In the genomic region with DNA sequence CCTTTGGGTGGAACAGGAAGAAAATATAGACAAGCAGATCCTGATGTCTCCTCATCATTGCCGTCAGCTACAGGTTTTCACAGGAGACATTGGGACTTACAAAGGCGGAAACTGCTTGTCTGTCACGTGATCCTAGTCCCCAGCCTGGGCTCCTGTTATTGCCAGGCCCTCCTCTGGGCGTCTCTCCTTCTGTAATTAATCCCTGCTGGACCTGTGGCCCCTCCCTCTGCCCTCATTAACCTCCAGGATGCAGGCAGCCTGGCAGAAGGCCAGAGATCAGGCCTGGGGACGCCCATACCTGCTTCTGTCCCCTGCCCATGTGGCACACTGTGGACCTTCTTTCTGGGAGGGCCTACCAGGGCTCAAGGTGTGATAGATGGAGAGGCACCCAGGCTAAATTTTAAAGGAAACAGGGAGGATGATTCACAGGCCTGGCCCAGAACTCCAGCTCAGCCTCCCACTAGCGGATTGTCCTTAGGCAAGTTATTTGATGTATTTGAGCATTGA, we compare ENCODE assay signal across 9 cellular contexts. TPM values are rescaled to one million over a fixed set of nuclear protein-coding genes. Genes with fewer than 3 reads are reported as not detected.
DNase-seq lines count a peak whose midpoint lies in the region; ATAC-seq and TF ChIP-seq lines count a peak whose summit lies in the region.
"Had no signal": no experiment of that assay in that cellular context is flagged by ENCODE, and none has a peak within 500 bp of the region (broad histone marks: within the 10 kb centered on the region; RNA-seq: fewer than 3 reads in every experiment).

No MANE protein-coding gene starts in this region.

- no peaks in the 10 kb centered on the region for H4K20me1 ChIP-seq in HCT116 (ENCODE audit: insufficient read depth)

- intact Hi-C loops in HCT116 (cut with micrococcal nuclease) = no loop called here

- peak overlapping the region; percentile 66 for H3K4me2 ChIP-seq in HCT116 (ENCODE audit: low read length)

- peak in 1 of 3 experiments; percentile 20; a peak in 1 of 6 replicates for TF ChIP-seq CTCF in HCT116 (IDR thresholded peaks at IDR 0.05 in 2 of 3, conservative IDR thresholded peaks at IDR 0.05 in 1 of 3; ENCODE audit: borderline replicate concordance in 1 of 3, insufficient read depth in 1 of 3, low read depth in 2 of 3, low read length in 2 of 3)

- no peaks in the 10 kb centered on the region for H3K9me3 Mint-ChIP-seq in activated CD8-positive, alpha-beta memory T cell treated with anti-CD3 and anti-CD28 coated beads, Interleukin-2, amount 10 ng/mL, durations not matched to agents 7 days and 5 days (ENCODE audit: low read depth)

- RAD21 ChIA-PET in HCT116 (lab: Charles Lee; ENCODE audit: low non-redundant PET in 1 of 2, low total read pairs in 2 of 2, uncharacterized antibody in 2 of 2, unreplicated experiment in 2 of 2) = interaction anchor here (0.5 to 0.7 kb wide), 2 partner anchors 22 to 95 kb away, joined by 3 to 4 read pairs; no protein-coding TSS in a partner anchor

- peaks cover 77 to 92% of the 10 kb centered on the region in 2 experiments for H3K4me1 ChIP-seq in HCT116 (ENCODE audit: control insufficient read depth in 1 of 2, insufficient read depth in 2 of 2, low read length in 2 of 2)

- peak overlapping the region; percentile 94 for H3K27ac ChIP-seq in HCT116 (ENCODE audit: low read depth, low read length)

- no peak overlapping the region for H3K27ac Mint-ChIP-seq in activated CD8-positive, alpha-beta memory T cell treated with anti-CD3 and anti-CD28 coated beads, Interleukin-2, amount 10 ng/mL, durations not matched to agents 7 days and 5 days

- POLR2A ChIA-PET in HCT116 (lab: Charles Lee) = interaction anchor here (0.9 to 7.4 kb wide), 6 partner anchors 13 to 89 kb away, joined by 3 to 78 read pairs (median 6); a partner anchor contains a TSS

- no peak for TF ChIP-seq POLR2A in HCT116 (IDR thresholded peaks at IDR 0.05; ENCODE audit: borderline replicate concordance, extremely low read depth, insufficient read depth, insufficient read length)

- BruUV-seq in HCT116 (replicated peaks; lab: Mats Ljungman, UMichigan) = no TSS peak

- H3K36me3 Mint-ChIP-seq in activated CD8-positive, alpha-beta memory T cell treated with anti-CD3 and anti-CD28 coated beads, Interleukin-2, amount 10 ng/mL, durations not matched to agents 7 days and 5 days = peaks cover 33% of the 10 kb centered on the region

- H3K4me3 Mint-ChIP-seq in activated CD8-positive, alpha-beta memory T cell treated with anti-CD3 and anti-CD28 coated beads, Interleukin-2, amount 10 ng/mL, durations not matched to agents 7 days and 5 days = no peak overlapping the region

- no peak overlapping the region for H3K4me3 ChIP-seq in HCT116 (replicated peaks in 1 of 2; ENCODE audit: low read depth in 1 of 2, low read length in 2 of 2)

- H3K4me1 Mint-ChIP-seq in activated CD8-positive, alpha-beta memory T cell treated with anti-CD3 and anti-CD28 coated beads, Interleukin-2, amount 10 ng/mL, durations not matched to agents 7 days and 5 days = peaks cover 79% of the 10 kb centered on the region

- TF ChIP-seq RAD21 in HCT116 (IDR thresholded peaks at IDR 0.05; ENCODE audit: low read depth) = no peak

- peaks cover 0 to 5% of the 10 kb centered on the region in 2 experiments; a peak in 1 of 4 replicates for H3K36me3 ChIP-seq in HCT116 (ENCODE audit: control insufficient read depth in 1 of 2, insufficient read depth in 2 of 2, low read length in 2 of 2)

- H3K27me3 Mint-ChIP-seq in activated CD8-positive, alpha-beta memory T cell treated with anti-CD3 and anti-CD28 coated beads, Interleukin-2, amount 10 ng/mL, durations not matched to agents 7 days and 5 days = no peaks in the 10 kb centered on the region

- CTCF ChIA-PET in HCT116 (lab: Charles Lee) = interaction anchor here (1.0 to 3.2 kb wide), 4 partner anchors 14 to 32 kb away, joined by 3 to 9 read pairs (median 4); a partner anchor contains a TSS
- CTCF ChIA-PET in activated CD8-positive, alpha-beta memory T cell treated with anti-CD3 and anti-CD28 coated beads, Interleukin-2, amount 10 ng/mL, durations not matched to agents 7 days and 5 days (lab: Charles Lee) = interaction anchor here (7.7 kb wide), 1 partner anchor 32 kb away, joined by 214 read pairs; no protein-coding TSS in a partner anchor

- DNase-seq in AG08395 (ENCODE audit: low spot score) = peak; percentile 45
- no peak for DNase-seq in HCT116 (ENCODE audit: low read depth, low spot score)
- peak; percentile 60 to 83 for DNase-seq in SHP77 (lab: John Stamatoyannopoulos, UW)
- DNase-seq in iPS DF 4.7 (ENCODE audit: extremely low read depth, low spot score) = peak; percentile 69
- no peak for DNase-seq in activated CD8-positive, alpha-beta memory T cell treated with anti-CD3 and anti-CD28 coated beads, Interleukin-2, amount 10 ng/mL, durations not matched to agents 7 days and 5 days
- DNase-seq in activated T-cell treated with anti-CD3 and anti-CD28 coated beads, Interleukin-2, amount 50 U/mL, for 1 hour = no peak

- no peaks in the 10 kb centered on the region for H3K9me2 ChIP-seq in HCT116 (ENCODE audit: insufficient read depth)

- H3K79me2 ChIP-seq in HCT116 (ENCODE audit: insufficient read depth, low read length) = peaks cover 18% of the 10 kb centered on the region

- H3K9ac ChIP-seq in HCT116 (ENCODE audit: low read length) = peak overlapping the region; percentile 52

- ATAC-seq in HCT116 (peak; percentile 30), HG03025 (IDR thresholded peaks at IDR 0.05; ENCODE audit: low FRiP score, unreplicated experiment) (no peak), HG02884 (IDR thresholded peaks at IDR 0.05; ENCODE audit: unreplicated experiment) (no peak)
- ATAC-seq in activated CD8-positive, alpha-beta memory T cell treated with anti-CD3 and anti-CD28 coated beads, Interleukin-2, amount 10 ng/mL, durations not matched to agents 7 days and 5 days = no peak

- no peaks in the 10 kb centered on the region for H3K27me3 ChIP-seq in HCT116 (ENCODE audit: insufficient read depth, low read length)

- no peaks in the 10 kb centered on the region for H3K9me3 ChIP-seq in HCT116 (ENCODE audit: control insufficient read depth in 1 of 2, insufficient read depth in 1 of 2, low read depth in 1 of 2, low read length in 2 of 2)

- no peak overlapping the region for H2AFZ ChIP-seq in HCT116 (ENCODE audit: low read depth, low read length, poor library complexity, severe bottlenecking)

TF ChIP-seq in HCT116, 20 proteins besides CTCF, POLR2A, EP300 and RAD21:
- TF ChIP-seq POLR2AphosphoS5 (IDR thresholded peaks at IDR 0.05; ENCODE audit: low read depth, low read length) (peak; percentile 46), ZFX (IDR thresholded peaks at IDR 0.05) (peak; percentile 17; the same call in 1 of the 2 replicates)
- TF ChIP-seq, protein P1, sequence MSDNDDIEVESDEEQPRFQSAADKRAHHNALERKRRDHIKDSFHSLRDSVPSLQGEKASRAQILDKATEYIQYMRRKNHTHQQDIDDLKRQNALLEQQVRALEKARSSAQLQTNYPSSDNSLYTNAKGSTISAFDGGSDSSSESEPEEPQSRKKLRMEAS (IDR thresholded peaks at IDR 0.05) = no peak

RNA-seq across cellular contexts. Expression of a gene that starts 2.4 kb away (rescaled TPM):
- total RNA-seq in HCT116 (2021; ENCODE audit: unreplicated experiment) = 6.0 TPM
- polyA plus RNA-seq in HCT116 (2012) = 4.3 and 5.1 TPM in 2 replicates
- total RNA-seq in activated CD8-positive, alpha-beta memory T cell treated with anti-CD3 and anti-CD28 coated beads, Interleukin-2, amount 10 ng/mL, durations not matched to agents 7 days and 5 days = 1 to 10 TPM; 1.6 to 3.0 TPM
- total RNA-seq: fibroblast of villous mesenchyme had no signal

RNA-seq across cellular contexts. Expression of a gene that starts 2.6 kb away (rescaled TPM):
- 1,633 TPM for total RNA-seq in HCT116 (2021; ENCODE audit: unreplicated experiment)
- polyA plus RNA-seq in HCT116 (2012) = 3,046 and 3,157 TPM in 2 replicates
- total RNA-seq in activated CD8-positive, alpha-beta memory T cell treated with anti-CD3 and anti-CD28 coated beads, Interleukin-2, amount 10 ng/mL, durations not matched to agents 7 days and 5 days = 100 to 1,000 TPM; 386 to 543 TPM

RNA-seq across cellular contexts. Expression of a gene that starts 7.2 kb away (rescaled TPM):
- total RNA-seq in HCT116 (2021; ENCODE audit: unreplicated experiment) = 384 TPM
- 374 and 390 TPM in 2 replicates for polyA plus RNA-seq in HCT116 (2012)
- total RNA-seq in activated CD8-positive, alpha-beta memory T cell treated with anti-CD3 and anti-CD28 coated beads, Interleukin-2, amount 10 ng/mL, durations not matched to agents 7 days and 5 days = 100 to 1,000 TPM; 898 to 906 TPM

RNA-seq across cellular contexts. Expression of a gene that starts 10.7 kb away (rescaled TPM):
- total RNA-seq in HCT116 (2021; ENCODE audit: unreplicated experiment) = 4.2 TPM
- 5.2 and 7.9 TPM in 2 replicates for polyA plus RNA-seq in HCT116 (2012)
- not detected for total RNA-seq in activated CD8-positive, alpha-beta memory T cell treated with anti-CD3 and anti-CD28 coated beads, Interleukin-2, amount 10 ng/mL, durations not matched to agents 7 days and 5 days

RNA-seq across cellular contexts. Expression of a gene that starts 27.3 kb away (rescaled TPM):
- 24.8 TPM for total RNA-seq in HCT116 (2021; ENCODE audit: unreplicated experiment)
- polyA plus RNA-seq in HCT116 (2012) = 62.5 and 80.9 TPM in 2 replicates
- total RNA-seq in activated CD8-positive, alpha-beta memory T cell treated with anti-CD3 and anti-CD28 coated beads, Interleukin-2, amount 10 ng/mL, durations not matched to agents 7 days and 5 days = under 1 TPM; 0.50 to 0.96 TPM

Comparison
In these comparisons a context has a peak if more than half of its experiments do, and no peak if none do; other contexts are left out.
1. DNase-seq: peak in AG08395 (single experiment), SHP77 (2 of 2) and iPS DF 4.7 (single experiment); none in HCT116 (single experiment), activated CD8-positive, alpha-beta memory T cell treated with anti-CD3 and anti-CD28 coated beads, Interleukin-2, amount 10 ng/mL, durations not matched to agents 7 days and 5 days (single experiment) and activated T-cell treated with anti-CD3 and anti-CD28 coated beads, Interleukin-2, amount 50 U/mL, for 1 hour (single experiment).